In genomic region chr6:160180706-160181105, GRCh38 we compare ENCODE assay signal across 32 cellular contexts. TPM values are rescaled to one million over a fixed set of nuclear protein-coding genes. Genes with fewer than 3 reads are reported as not detected.
"Had no signal": no experiment of that assay in that cellular context is flagged by ENCODE, and none has a peak within 500 bp of the region (broad histone marks: within the 10 kb centered on the region; RNA-seq: fewer than 3 reads in every experiment).

No MANE protein-coding gene starts in this region.

- H3K27ac Mint-ChIP-seq: activated CD4-positive, alpha-beta memory T cell treated with anti-CD3 and anti-CD28 coated beads, Interleukin-2, amount 10 ng/mL, durations not matched to agents 7 days and 5 days; activated CD4-positive, alpha-beta T cell treated with anti-CD3 and anti-CD28 coated beads, Interleukin-2, amount 10 ng/mL, durations not matched to agents 7 days and 5 days; activated naive CD4-positive, alpha-beta T cell treated with anti-CD3 and anti-CD28 coated beads, Interleukin-2, amount 50 U/mL, for 24 hours; activated naive CD8-positive, alpha-beta T cell treated with anti-CD3 and anti-CD28 coated beads for 36 hours; activated naive CD8-positive, alpha-beta T cell treated with anti-CD3 and anti-CD28 coated beads, Interleukin-2, amount 50 U/mL, for 24 hours; activated T-helper 17 cell treated with anti-CD3 and anti-CD28 coated beads, Interleukin-2, amount 50 U/mL, for 72 hours; brain; T-helper 17 cell; T-helper 2 cell treated with Interferon-gamma antibody and Interleukin-4, amounts not matched to agents 5 μg/mL and 100 μg/mL, for 36 hours; WTC11 had no signal

- DNase-seq: activated CD4-positive, alpha-beta memory T cell treated with anti-CD3 and anti-CD28 coated beads, Interleukin-2, amount 10 ng/mL, durations not matched to agents 7 days and 5 days; activated CD4-positive, alpha-beta T cell treated with anti-CD3 and anti-CD28 coated beads for 1 hour; activated CD4-positive, alpha-beta T cell treated with anti-CD3 and anti-CD28 coated beads for 4 hours; activated CD4-positive, alpha-beta T cell treated with anti-CD3 and anti-CD28 coated beads, Interleukin-2, amount 10 ng/mL, durations not matched to agents 7 days and 5 days; activated CD4-positive, alpha-beta T cell treated with anti-CD3 and anti-CD28 coated beads, Interleukin-2, amount 50 U/mL, for 4 hours; activated effector memory CD4-positive, alpha-beta T cell treated with Interleukin-2 at 50 U/mL for 16 hours; activated gamma-delta T cell treated with Interleukin-2 at 50 U/mL for 16 hours; activated naive CD4-positive, alpha-beta T cell treated with Interleukin-2 at 50 U/mL for 16 hours; activated naive CD8-positive, alpha-beta T cell treated with anti-CD3 and anti-CD28 coated beads for 36 hours; activated naive CD8-positive, alpha-beta T cell treated with anti-CD3 and anti-CD28 coated beads, Interleukin-2, amount 50 U/mL, for 24 hours; activated T-cell treated with anti-CD3 and anti-CD28 coated beads, Interleukin-2, amount 50 U/mL, for 4 hours; adrenal gland; central memory CD4-positive, alpha-beta T cell; cerebellar nuclear complex; colonic mucosa; effector CD8-positive, alpha-beta T cell; foreskin fibroblast; head of caudate nucleus; T-helper 1 cell; T-helper 17 cell had no signal

- H3K27me3 ChIP-seq: adrenal gland, ascending aorta, breast epithelium, cardiac muscle cell, colonic mucosa had no signal

- H3K27ac ChIP-seq: adrenal gland, ascending aorta, breast epithelium, cardiac muscle cell, colonic mucosa, epithelial cell of prostate had no signal

- H3K36me3 Mint-ChIP-seq: activated naive CD4-positive, alpha-beta T cell treated with anti-CD3 and anti-CD28 coated beads, Interleukin-2, amount 50 U/mL, for 24 hours; activated naive CD8-positive, alpha-beta T cell treated with anti-CD3 and anti-CD28 coated beads for 36 hours; brain had no signal

- H3K9me3 ChIP-seq: adrenal gland, ascending aorta, breast epithelium, colonic mucosa had no signal

- H3K9me3 Mint-ChIP-seq: activated CD4-positive, alpha-beta memory T cell treated with anti-CD3 and anti-CD28 coated beads, Interleukin-2, amount 10 ng/mL, durations not matched to agents 7 days and 5 days; activated CD4-positive, alpha-beta T cell treated with anti-CD3 and anti-CD28 coated beads, Interleukin-2, amount 10 ng/mL, durations not matched to agents 7 days and 5 days; activated naive CD4-positive, alpha-beta T cell treated with anti-CD3 and anti-CD28 coated beads, Interleukin-2, amount 50 U/mL, for 24 hours; activated naive CD8-positive, alpha-beta T cell treated with anti-CD3 and anti-CD28 coated beads, Interleukin-2, amount 50 U/mL, for 24 hours; activated T-cell treated with anti-CD3 and anti-CD28 coated beads, Interleukin-2, amount 50 U/mL, for 4 hours; activated T-helper 17 cell treated with anti-CD3 and anti-CD28 coated beads, Interleukin-2, amount 50 U/mL, for 72 hours; T-helper 2 cell treated with Interferon-gamma antibody and Interleukin-4, amounts not matched to agents 5 μg/mL and 100 μg/mL, for 36 hours had no signal

- H3K36me3 ChIP-seq: adrenal gland, ascending aorta, breast epithelium, cardiac muscle cell, colonic mucosa had no signal

- H3K4me3 ChIP-seq: adrenal gland, ascending aorta, breast epithelium, cardiac muscle cell, colonic mucosa had no signal

- H3K4me1 ChIP-seq: ascending aorta, breast epithelium, colonic mucosa had no signal

- H3K4me1 Mint-ChIP-seq: activated CD4-positive, alpha-beta memory T cell treated with anti-CD3 and anti-CD28 coated beads, Interleukin-2, amount 10 ng/mL, durations not matched to agents 7 days and 5 days; activated CD4-positive, alpha-beta T cell treated with anti-CD3 and anti-CD28 coated beads, Interleukin-2, amount 10 ng/mL, durations not matched to agents 7 days and 5 days; activated naive CD4-positive, alpha-beta T cell treated with anti-CD3 and anti-CD28 coated beads, Interleukin-2, amount 50 U/mL, for 24 hours; activated naive CD8-positive, alpha-beta T cell treated with anti-CD3 and anti-CD28 coated beads for 36 hours; activated naive CD8-positive, alpha-beta T cell treated with anti-CD3 and anti-CD28 coated beads, Interleukin-2, amount 50 U/mL, for 24 hours; activated T-helper 17 cell treated with anti-CD3 and anti-CD28 coated beads, Interleukin-2, amount 50 U/mL, for 72 hours; T-helper 17 cell had no signal

- H3K4me3 Mint-ChIP-seq: activated CD4-positive, alpha-beta memory T cell treated with anti-CD3 and anti-CD28 coated beads, Interleukin-2, amount 10 ng/mL, durations not matched to agents 7 days and 5 days; activated CD4-positive, alpha-beta T cell treated with anti-CD3 and anti-CD28 coated beads, Interleukin-2, amount 10 ng/mL, durations not matched to agents 7 days and 5 days; activated naive CD4-positive, alpha-beta T cell treated with anti-CD3 and anti-CD28 coated beads, Interleukin-2, amount 50 U/mL, for 24 hours; activated naive CD8-positive, alpha-beta T cell treated with anti-CD3 and anti-CD28 coated beads for 36 hours; activated naive CD8-positive, alpha-beta T cell treated with anti-CD3 and anti-CD28 coated beads, Interleukin-2, amount 50 U/mL, for 24 hours; activated T-cell treated with anti-CD3 and anti-CD28 coated beads, Interleukin-2, amount 50 U/mL, for 4 hours; activated T-helper 17 cell treated with anti-CD3 and anti-CD28 coated beads, Interleukin-2, amount 50 U/mL, for 72 hours; brain; T-helper 17 cell; T-helper 2 cell treated with Interferon-gamma antibody and Interleukin-4, amounts not matched to agents 5 μg/mL and 100 μg/mL, for 36 hours; WTC11 had no signal

RNA-seq across cellular contexts. Expression of gene SLC22A1, which starts 59.1 kb away (rescaled TPM):
- total RNA-seq: ascending aorta, dermis microvascular lymphatic vessel endothelial cell, endothelial cell of umbilical vein, frontal cortex had no signal
